ENCODE assay signal across 17 cellular contexts in genomic region chr14:65073605-65074201, GRCh38. TPM values are rescaled to one million over a fixed set of nuclear protein-coding genes. Genes with fewer than 3 reads are reported as not detected.
DNase-seq lines count a peak whose midpoint lies in the region; ATAC-seq and TF ChIP-seq lines count a peak whose summit lies in the region.
"Had no signal": no experiment of that assay in that cellular context is flagged by ENCODE, and none has a peak within 500 bp of the region (broad histone marks: within the 10 kb centered on the region; RNA-seq: fewer than 3 reads in every experiment).

No MANE protein-coding gene starts in this region.

- intact Hi-C loops in CD4-positive, alpha-beta memory T cell (cut with micrococcal nuclease), result no loop called here
- intact Hi-C loops in left ventricle myocardium inferior (cut with micrococcal nuclease), result no loop called here

- H4K20me1 ChIP-seq in neural progenitor cell (ENCODE audit: low read depth), result no peaks in the 10 kb centered on the region

- peak in 1 of 2 donors; percentile 58 for TF ChIP-seq POLR2A in Peyer's patch (IDR thresholded peaks at IDR 0.05)

- no peaks in the 10 kb centered on the region for H3F3A ChIP-seq in neural progenitor cell (ENCODE audit: low read depth)

- no peaks in the 10 kb centered on the region for H3K9me3 Mint-ChIP-seq in CD4-positive, alpha-beta memory T cell
- no peaks in the 10 kb centered on the region for H3K9me3 Mint-ChIP-seq in neural progenitor cell
- H3K9me3 Mint-ChIP-seq: stimulated activated naive B cell treated with anti-CD40 and anti-IgM and Interleukin-4, amounts not matched to agents 10 μg/mL and 1 μg/mL and 100 μg/mL, for 72 hours had no signal

- H2AFZ ChIP-seq in neural progenitor cell (replicated peaks), result no peak overlapping the region

- peak overlapping the region in 4 of 7 donors; percentile 9 to 82 (median 36) for H3K27ac Mint-ChIP-seq in CD4-positive, alpha-beta memory T cell
- no peak overlapping the region for H3K27ac Mint-ChIP-seq in neural progenitor cell

- TF ChIP-seq CTCF in Peyer's patch (IDR thresholded peaks at IDR 0.05) (no peak), left ventricle myocardium inferior (IDR thresholded peaks at IDR 0.05; ENCODE audit: borderline replicate concordance) (no peak), neutrophil (IDR thresholded peaks at IDR 0.05) (no peak), neural progenitor cell (IDR thresholded peaks at IDR 0.05) (no peak)

- H3K36me3 Mint-ChIP-seq in CD4-positive, alpha-beta memory T cell, result peaks cover 47 to 65% of the 10 kb centered on the region in 2 donors
- peaks cover 7% of the 10 kb centered on the region for H3K36me3 Mint-ChIP-seq in neural progenitor cell

- H3K36me3 ChIP-seq in CD4-positive, alpha-beta memory T cell (ENCODE audit: insufficient read depth, low read length), result peaks cover 41% of the 10 kb centered on the region
- H3K36me3 ChIP-seq in Peyer's patch, result peaks cover 0 to 32% (median 0%) of the 10 kb centered on the region in 3 donors
- peaks cover 44% of the 10 kb centered on the region for H3K36me3 ChIP-seq in left ventricle myocardium inferior
- peaks cover 55% of the 10 kb centered on the region for H3K36me3 ChIP-seq in neutrophil
- no peaks in the 10 kb centered on the region for H3K36me3 ChIP-seq in neural progenitor cell
- H3K36me3 ChIP-seq: ovary had no signal

- H3K4me1 Mint-ChIP-seq in CD4-positive, alpha-beta memory T cell, result peaks cover 9 to 34% (median 23%) of the 10 kb centered on the region in 4 donors
- H3K4me1 Mint-ChIP-seq in neural progenitor cell, result no peaks in the 10 kb centered on the region

- no peak for DNase-seq in CD4-positive, alpha-beta memory T cell
- DNase-seq in Peyer's patch (peak in 2 of 3 donors; percentile 81 to 90), left ventricle myocardium inferior (no peak), neural progenitor cell (ENCODE audit: low spot score) (no peak), NCI-H2196 (lab: John Stamatoyannopoulos, UW; ENCODE audit: unreplicated experiment) (no peak)
- DNase-seq: aorta; IMR-90; NCI-H1694 treated with DMSO at 0.1 percent for 48 hours; NCI-H748 treated with DMSO at 0.1 percent for 48 hours; ovary; stimulated activated naive B cell treated with anti-CD40 and anti-IgM and Interleukin-4, amounts not matched to agents 10 μg/mL and 1 μg/mL and 100 μg/mL, for 72 hours; T-helper 9 cell had no signal

- H3K9me3 ChIP-seq in CD4-positive, alpha-beta memory T cell (ENCODE audit: control insufficient read depth in 1 of 2, low read length in 2 of 2), result no peaks in the 10 kb centered on the region
- H3K9me3 ChIP-seq in Peyer's patch (no peaks in the 10 kb centered on the region), left ventricle myocardium inferior (replicated peaks) (no peaks in the 10 kb centered on the region), neutrophil (no peaks in the 10 kb centered on the region), neural progenitor cell (ENCODE audit: low read depth) (no peaks in the 10 kb centered on the region)
- H3K9me3 ChIP-seq: ovary had no signal

- ATAC-seq in GM19467 (IDR thresholded peaks at IDR 0.05; ENCODE audit: unreplicated experiment) (no peak), GM18861 (IDR thresholded peaks at IDR 0.05; ENCODE audit: unreplicated experiment) (no peak)

- CTCF ChIA-PET in CD4-positive, alpha-beta memory T cell (lab: Charles Lee; ENCODE audit: partially characterized antibody), result interaction anchor here (0.6 kb wide), 1 partner anchor 49 kb away, joined by 3 read pairs; no protein-coding TSS in a partner anchor

- no peak overlapping the region for H3K4me2 ChIP-seq in neural progenitor cell

- no peak overlapping the region for H3K9ac ChIP-seq in neural progenitor cell

- H3K4me3 ChIP-seq in CD4-positive, alpha-beta memory T cell (ENCODE audit: low read length in 2 of 2), result no peak overlapping the region
- H3K4me3 ChIP-seq in Peyer's patch (no peak overlapping the region), left ventricle myocardium inferior (no peak overlapping the region), neutrophil (ENCODE audit: low read depth in 1 of 2, low read length in 1 of 2) (peak overlapping the region in 1 of 2 experiments; percentile 47), neural progenitor cell (no peak overlapping the region)
- H3K4me3 ChIP-seq: ovary had no signal

- H3K27me3 Mint-ChIP-seq in CD4-positive, alpha-beta memory T cell, result no peaks in the 10 kb centered on the region
- H3K27me3 Mint-ChIP-seq in neural progenitor cell (ENCODE audit: insufficient read depth, low read depth), result no peaks in the 10 kb centered on the region
- H3K27me3 Mint-ChIP-seq: B cell; stimulated activated naive B cell treated with anti-CD40 and anti-IgM and Interleukin-4, amounts not matched to agents 10 μg/mL and 1 μg/mL and 100 μg/mL, for 72 hours had no signal

- H3K4me1 ChIP-seq in CD4-positive, alpha-beta memory T cell (ENCODE audit: insufficient read depth, low read length), result no peaks in the 10 kb centered on the region
- peaks cover 0 to 54% (median 2%) of the 10 kb centered on the region in 4 donors for H3K4me1 ChIP-seq in Peyer's patch
- peaks cover 92% of the 10 kb centered on the region for H3K4me1 ChIP-seq in left ventricle myocardium inferior
- peaks cover 59 to 73% of the 10 kb centered on the region in 2 experiments for H3K4me1 ChIP-seq in neutrophil (ENCODE audit: control insufficient read depth in 1 of 2, insufficient read depth in 1 of 2, low read depth in 1 of 2, low read length in 1 of 2)
- H3K4me1 ChIP-seq in neural progenitor cell, result no peaks in the 10 kb centered on the region

- no peak overlapping the region for H3K27ac ChIP-seq in CD4-positive, alpha-beta memory T cell (ENCODE audit: low read depth, low read length)
- H3K27ac ChIP-seq in Peyer's patch, result peak overlapping the region in 3 of 4 donors; percentile 69 to 87 (median 82)
- peak overlapping the region; percentile 84 for H3K27ac ChIP-seq in left ventricle myocardium inferior (replicated peaks)
- peak overlapping the region; percentile 92 for H3K27ac ChIP-seq in neutrophil
- no peak overlapping the region for H3K27ac ChIP-seq in neural progenitor cell
- H3K27ac ChIP-seq: ovary, RWPE1 had no signal

- no peak overlapping the region for H3K4me3 Mint-ChIP-seq in CD4-positive, alpha-beta memory T cell
- no peak overlapping the region for H3K4me3 Mint-ChIP-seq in neural progenitor cell
- H3K4me3 Mint-ChIP-seq: B cell had no signal

- POLR2A ChIA-PET in CD4-positive, alpha-beta memory T cell (lab: Charles Lee; ENCODE audit: partially characterized antibody), result no interaction called here

- no peaks in the 10 kb centered on the region for H3K27me3 ChIP-seq in CD4-positive, alpha-beta memory T cell (ENCODE audit: insufficient read depth, low read length)
- no peaks in the 10 kb centered on the region for H3K27me3 ChIP-seq in Peyer's patch
- H3K27me3 ChIP-seq in left ventricle myocardium inferior (ENCODE audit: low read depth), result no peaks in the 10 kb centered on the region
- no peaks in the 10 kb centered on the region for H3K27me3 ChIP-seq in neutrophil
- no peaks in the 10 kb centered on the region for H3K27me3 ChIP-seq in neural progenitor cell
- H3K27me3 ChIP-seq: ovary had no signal

- no peaks in the 10 kb centered on the region for H3K79me2 ChIP-seq in neural progenitor cell (ENCODE audit: low read depth)

RNA-seq across cellular contexts. Expression of gene MAX, which starts 28.6 kb away (rescaled TPM):
- total RNA-seq in CD4-positive, alpha-beta memory T cell, result 100 to 1,000 TPM; 188 to 212 TPM
- polyA plus RNA-seq in CD4-positive, alpha-beta memory T cell, result 100 to 1,000 TPM; 162 to 174 TPM
- 10 to 100 TPM; 52.8 to 86.8 (median 74.2) TPM for total RNA-seq in Peyer's patch
- 81.9 TPM for total RNA-seq in left ventricle myocardium inferior
- 21.4 and 22.2 TPM in 2 replicates for total RNA-seq in neural progenitor cell (ENCODE audit: low replicate concordance)

Comparison
In these comparisons a context has a peak if more than half of its experiments do, and no peak if none do; other contexts are left out.
1. DNase-seq: peak in Peyer's patch (2 of 3); none in CD4-positive, alpha-beta memory T cell (0 of 5), left ventricle myocardium inferior (single experiment), neural progenitor cell (single experiment) and NCI-H2196 (single experiment).
2. H3K27ac ChIP-seq: peak in Peyer's patch (3 of 4), left ventricle myocardium inferior (single experiment) and neutrophil (single experiment); none in CD4-positive, alpha-beta memory T cell (single experiment) and neural progenitor cell (single experiment).